2 cellular contexts compared by ENCODE assay signal in the genomic region with DNA sequence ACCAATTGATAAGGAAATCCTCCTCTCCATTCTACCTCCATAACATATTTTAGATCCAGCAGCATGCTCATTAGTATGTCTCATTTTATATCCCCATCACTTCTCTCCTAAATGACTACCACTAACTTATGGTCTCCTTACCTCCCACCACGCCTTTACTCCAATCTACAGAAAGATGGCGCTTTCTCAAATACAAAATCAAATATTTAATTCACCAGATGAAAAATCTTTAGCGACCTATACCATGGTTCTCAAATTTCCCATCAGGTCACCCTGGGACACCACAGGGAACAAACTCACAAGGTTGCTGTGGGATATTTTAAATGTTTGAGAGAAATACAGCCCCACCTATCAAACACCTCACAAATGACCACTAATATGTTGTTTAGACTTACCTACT.
TF ChIP-seq lines count a peak whose summit lies in the region.

No MANE protein-coding gene starts in this region.

TF ChIP-seq in SK-N-SH, 30 proteins besides CTCF, POLR2A, EP300 and RAD21 (continued from another document):
- TF ChIP-seq, protein P1, sequence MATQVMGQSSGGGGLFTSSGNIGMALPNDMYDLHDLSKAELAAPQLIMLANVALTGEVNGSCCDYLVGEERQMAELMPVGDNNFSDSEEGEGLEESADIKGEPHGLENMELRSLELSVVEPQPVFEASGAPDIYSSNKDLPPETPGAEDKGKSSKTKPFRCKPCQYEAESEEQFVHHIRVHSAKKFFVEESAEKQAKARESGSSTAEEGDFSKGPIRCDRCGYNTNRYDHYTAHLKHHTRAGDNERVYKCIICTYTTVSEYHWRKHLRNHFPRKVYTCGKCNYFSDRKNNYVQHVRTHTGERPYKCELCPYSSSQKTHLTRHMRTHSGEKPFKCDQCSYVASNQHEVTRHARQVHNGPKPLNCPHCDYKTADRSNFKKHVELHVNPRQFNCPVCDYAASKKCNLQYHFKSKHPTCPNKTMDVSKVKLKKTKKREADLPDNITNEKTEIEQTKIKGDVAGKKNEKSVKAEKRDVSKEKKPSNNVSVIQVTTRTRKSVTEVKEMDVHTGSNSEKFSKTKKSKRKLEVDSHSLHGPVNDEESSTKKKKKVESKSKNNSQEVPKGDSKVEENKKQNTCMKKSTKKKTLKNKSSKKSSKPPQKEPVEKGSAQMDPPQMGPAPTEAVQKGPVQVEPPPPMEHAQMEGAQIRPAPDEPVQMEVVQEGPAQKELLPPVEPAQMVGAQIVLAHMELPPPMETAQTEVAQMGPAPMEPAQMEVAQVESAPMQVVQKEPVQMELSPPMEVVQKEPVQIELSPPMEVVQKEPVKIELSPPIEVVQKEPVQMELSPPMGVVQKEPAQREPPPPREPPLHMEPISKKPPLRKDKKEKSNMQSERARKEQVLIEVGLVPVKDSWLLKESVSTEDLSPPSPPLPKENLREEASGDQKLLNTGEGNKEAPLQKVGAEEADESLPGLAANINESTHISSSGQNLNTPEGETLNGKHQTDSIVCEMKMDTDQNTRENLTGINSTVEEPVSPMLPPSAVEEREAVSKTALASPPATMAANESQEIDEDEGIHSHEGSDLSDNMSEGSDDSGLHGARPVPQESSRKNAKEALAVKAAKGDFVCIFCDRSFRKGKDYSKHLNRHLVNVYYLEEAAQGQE (IDR thresholded peaks at IDR 0.05; ENCODE audit: low read depth, low read length) = no peak
- TF ChIP-seq, protein P2, sequence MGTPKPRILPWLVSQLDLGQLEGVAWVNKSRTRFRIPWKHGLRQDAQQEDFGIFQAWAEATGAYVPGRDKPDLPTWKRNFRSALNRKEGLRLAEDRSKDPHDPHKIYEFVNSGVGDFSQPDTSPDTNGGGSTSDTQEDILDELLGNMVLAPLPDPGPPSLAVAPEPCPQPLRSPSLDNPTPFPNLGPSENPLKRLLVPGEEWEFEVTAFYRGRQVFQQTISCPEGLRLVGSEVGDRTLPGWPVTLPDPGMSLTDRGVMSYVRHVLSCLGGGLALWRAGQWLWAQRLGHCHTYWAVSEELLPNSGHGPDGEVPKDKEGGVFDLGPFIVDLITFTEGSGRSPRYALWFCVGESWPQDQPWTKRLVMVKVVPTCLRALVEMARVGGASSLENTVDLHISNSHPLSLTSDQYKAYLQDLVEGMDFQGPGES (IDR thresholded peaks at IDR 0.05; ENCODE audit: low read depth, low read length) = no peak
- TF ChIP-seq FOXM1 (IDR thresholded peaks at IDR 0.05; ENCODE audit: low read depth) = no peak
- TF ChIP-seq, protein P3, sequence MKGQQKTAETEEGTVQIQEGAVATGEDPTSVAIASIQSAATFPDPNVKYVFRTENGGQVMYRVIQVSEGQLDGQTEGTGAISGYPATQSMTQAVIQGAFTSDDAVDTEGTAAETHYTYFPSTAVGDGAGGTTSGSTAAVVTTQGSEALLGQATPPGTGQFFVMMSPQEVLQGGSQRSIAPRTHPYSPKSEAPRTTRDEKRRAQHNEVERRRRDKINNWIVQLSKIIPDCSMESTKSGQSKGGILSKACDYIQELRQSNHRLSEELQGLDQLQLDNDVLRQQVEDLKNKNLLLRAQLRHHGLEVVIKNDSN (IDR thresholded peaks at IDR 0.05; ENCODE audit: borderline replicate concordance, low read depth) = no peak
- TF ChIP-seq GATA2 (CRISPR knock-in tag; IDR thresholded peaks at IDR 0.05) = no peak
- no peak for TF ChIP-seq NFIC (IDR thresholded peaks at IDR 0.05; ENCODE audit: borderline replicate concordance)
- no peak for TF ChIP-seq FOXJ3 (CRISPR knock-in tag; IDR thresholded peaks at IDR 0.05)
- TF ChIP-seq, protein P4, sequence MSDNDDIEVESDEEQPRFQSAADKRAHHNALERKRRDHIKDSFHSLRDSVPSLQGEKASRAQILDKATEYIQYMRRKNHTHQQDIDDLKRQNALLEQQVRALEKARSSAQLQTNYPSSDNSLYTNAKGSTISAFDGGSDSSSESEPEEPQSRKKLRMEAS (IDR thresholded peaks at IDR 0.05; ENCODE audit: low read depth) = no peak
- TF ChIP-seq TCF12 (IDR thresholded peaks at IDR 0.05) = no peak
- no peak for TF ChIP-seq YY1 (IDR thresholded peaks at IDR 0.05; ENCODE audit: low read depth)
- no peak for TF ChIP-seq EZH2phosphoT487 (IDR thresholded peaks at IDR 0.05; ENCODE audit: borderline replicate concordance, low read depth)

TF ChIP-seq in SK-N-SH treated with all-trans-retinoic acid at 6 μM for 48 hours, 23 proteins besides CTCF, POLR2A, EP300 and RAD21 (continued from another document):
- TF ChIP-seq, protein P5, sequence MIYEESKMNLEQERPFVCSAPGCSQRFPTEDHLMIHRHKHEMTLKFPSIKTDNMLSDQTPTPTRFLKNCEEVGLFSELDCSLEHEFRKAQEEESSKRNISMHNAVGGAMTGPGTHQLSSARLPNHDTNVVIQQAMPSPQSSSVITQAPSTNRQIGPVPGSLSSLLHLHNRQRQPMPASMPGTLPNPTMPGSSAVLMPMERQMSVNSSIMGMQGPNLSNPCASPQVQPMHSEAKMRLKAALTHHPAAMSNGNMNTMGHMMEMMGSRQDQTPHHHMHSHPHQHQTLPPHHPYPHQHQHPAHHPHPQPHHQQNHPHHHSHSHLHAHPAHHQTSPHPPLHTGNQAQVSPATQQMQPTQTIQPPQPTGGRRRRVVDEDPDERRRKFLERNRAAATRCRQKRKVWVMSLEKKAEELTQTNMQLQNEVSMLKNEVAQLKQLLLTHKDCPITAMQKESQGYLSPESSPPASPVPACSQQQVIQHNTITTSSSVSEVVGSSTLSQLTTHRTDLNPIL (CRISPR knock-in tag; IDR thresholded peaks at IDR 0.05; ENCODE audit: low read depth) = no peak
- TF ChIP-seq GLIS3 (CRISPR knock-in tag; IDR thresholded peaks at IDR 0.05) = no peak
- no peak for TF ChIP-seq ZNF8 (CRISPR knock-in tag; IDR thresholded peaks at IDR 0.05)
- TF ChIP-seq RARB (CRISPR knock-in tag; IDR thresholded peaks at IDR 0.05) = no peak
- TF ChIP-seq, protein P6, sequence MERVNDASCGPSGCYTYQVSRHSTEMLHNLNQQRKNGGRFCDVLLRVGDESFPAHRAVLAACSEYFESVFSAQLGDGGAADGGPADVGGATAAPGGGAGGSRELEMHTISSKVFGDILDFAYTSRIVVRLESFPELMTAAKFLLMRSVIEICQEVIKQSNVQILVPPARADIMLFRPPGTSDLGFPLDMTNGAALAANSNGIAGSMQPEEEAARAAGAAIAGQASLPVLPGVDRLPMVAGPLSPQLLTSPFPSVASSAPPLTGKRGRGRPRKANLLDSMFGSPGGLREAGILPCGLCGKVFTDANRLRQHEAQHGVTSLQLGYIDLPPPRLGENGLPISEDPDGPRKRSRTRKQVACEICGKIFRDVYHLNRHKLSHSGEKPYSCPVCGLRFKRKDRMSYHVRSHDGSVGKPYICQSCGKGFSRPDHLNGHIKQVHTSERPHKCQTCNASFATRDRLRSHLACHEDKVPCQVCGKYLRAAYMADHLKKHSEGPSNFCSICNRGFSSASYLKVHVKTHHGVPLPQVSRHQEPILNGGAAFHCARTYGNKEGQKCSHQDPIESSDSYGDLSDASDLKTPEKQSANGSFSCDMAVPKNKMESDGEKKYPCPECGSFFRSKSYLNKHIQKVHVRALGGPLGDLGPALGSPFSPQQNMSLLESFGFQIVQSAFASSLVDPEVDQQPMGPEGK (CRISPR knock-in tag; IDR thresholded peaks at IDR 0.05; ENCODE audit: borderline replicate concordance) = no peak
- no peak for TF ChIP-seq TOX (CRISPR knock-in tag; IDR thresholded peaks at IDR 0.05; ENCODE audit: borderline replicate concordance)
- no peak for TF ChIP-seq CSDC2 (CRISPR knock-in tag; IDR thresholded peaks at IDR 0.05)
- TF ChIP-seq SNAI2 (CRISPR knock-in tag; IDR thresholded peaks at IDR 0.05) = no peak
- TF ChIP-seq ESRRG (CRISPR knock-in tag; IDR thresholded peaks at IDR 0.05) = no peak
- no peak for TF ChIP-seq ZNF70 (CRISPR knock-in tag; IDR thresholded peaks at IDR 0.05)
- TF ChIP-seq, protein P7, sequence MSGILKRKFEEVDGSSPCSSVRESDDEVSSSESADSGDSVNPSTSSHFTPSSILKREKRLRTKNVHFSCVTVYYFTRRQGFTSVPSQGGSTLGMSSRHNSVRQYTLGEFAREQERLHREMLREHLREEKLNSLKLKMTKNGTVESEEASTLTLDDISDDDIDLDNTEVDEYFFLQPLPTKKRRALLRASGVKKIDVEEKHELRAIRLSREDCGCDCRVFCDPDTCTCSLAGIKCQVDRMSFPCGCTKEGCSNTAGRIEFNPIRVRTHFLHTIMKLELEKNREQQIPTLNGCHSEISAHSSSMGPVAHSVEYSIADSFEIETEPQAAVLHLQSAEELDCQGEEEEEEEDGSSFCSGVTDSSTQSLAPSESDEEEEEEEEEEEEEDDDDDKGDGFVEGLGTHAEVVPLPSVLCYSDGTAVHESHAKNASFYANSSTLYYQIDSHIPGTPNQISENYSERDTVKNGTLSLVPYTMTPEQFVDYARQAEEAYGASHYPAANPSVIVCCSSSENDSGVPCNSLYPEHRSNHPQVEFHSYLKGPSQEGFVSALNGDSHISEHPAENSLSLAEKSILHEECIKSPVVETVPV (CRISPR knock-in tag; IDR thresholded peaks at IDR 0.05) = no peak
- no peak for TF ChIP-seq ZFP30 (CRISPR knock-in tag; IDR thresholded peaks at IDR 0.05)
